10 cellular contexts compared by ENCODE assay signal in the genomic region with DNA sequence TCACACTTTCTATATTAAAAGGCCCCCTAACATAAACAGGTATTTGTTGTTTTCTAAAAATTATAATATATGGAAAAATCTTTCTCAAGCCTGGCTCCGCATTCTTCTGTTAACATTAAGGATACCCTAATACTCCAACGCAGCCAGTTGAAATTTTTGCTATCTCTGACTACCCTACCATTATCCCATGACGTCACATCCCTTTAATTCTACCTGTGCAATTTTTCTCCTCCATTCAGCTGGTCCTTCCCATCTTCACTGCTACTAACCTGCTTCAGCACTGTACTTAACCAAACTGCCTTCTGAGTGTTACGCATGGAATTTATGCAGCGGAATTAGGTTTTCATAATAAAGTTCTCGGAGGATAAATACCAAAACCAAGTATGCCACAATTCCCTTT. TPM values are rescaled to one million over a fixed set of nuclear protein-coding genes. Genes with fewer than 3 reads are reported as not detected.
A peak's percentile ranks its signal among the peaks of the same experiment; 100 is the strongest.
DNase-seq lines count a peak whose midpoint lies in the region; ATAC-seq and TF ChIP-seq lines count a peak whose summit lies in the region.
"Had no signal": no experiment of that assay in that cellular context is flagged by ENCODE, and none has a peak within 500 bp of the region (broad histone marks: within the 10 kb centered on the region; RNA-seq: fewer than 3 reads in every experiment).

No MANE protein-coding gene starts in this region.

- intact Hi-C loops in heart right ventricle (cut with DNase I) (loop anchor here in 3 of 10 donors (5.0 to 10.0 kb wide), 4 partner anchors 285 to 1085 kb away; a partner anchor contains a TSS), Right ventricle myocardium superior (cut with DNase I) (no loop called here)

- H3K27ac ChIP-seq in heart right ventricle: peak overlapping the region in 5 of 10 donors; percentile 89 to 94 (median 90)
- no peak overlapping the region for H3K27ac ChIP-seq in mesodermal cell (ENCODE audit: low read depth, low read length, severe bottlenecking)
- no peak overlapping the region for H3K27ac ChIP-seq in urinary bladder (ENCODE audit: low read depth)

- H3K4me3 ChIP-seq in heart right ventricle: peak overlapping the region; percentile 53 to 94 (median 74)
- H3K4me3 ChIP-seq in astrocyte of the cerebellum (ENCODE audit: low read depth, low read length): peak overlapping the region; percentile 72
- peak overlapping the region; percentile 90 for H3K4me3 ChIP-seq in mesodermal cell (ENCODE audit: extremely low read depth, insufficient read depth, low read length, poor library complexity, severe bottlenecking)
- peak overlapping the region; percentile 75 for H3K4me3 ChIP-seq in urinary bladder (ENCODE audit: low read depth, low read length)

- 81 to 84% methylated on average over 6 of the region's 6 CpGs for WGBS in heart right ventricle, 2 donors
- 93 to 96% methylated on average over 6 of the region's 6 CpGs for WGBS in mesodermal cell (ENCODE audit: insufficient coverage in 2 of 2), 2 experiments
- WGBS in urinary bladder: 80% methylated on average over 6 of the region's 6 CpGs

- H3K9me3 ChIP-seq in heart right ventricle (no peaks in the 10 kb centered on the region), mesodermal cell (ENCODE audit: control insufficient read depth, low read length) (no peaks in the 10 kb centered on the region)

- in situ Hi-C loops in astrocyte of the cerebellum (cut with HindIII; ENCODE audit: low sequenced_read_pairs): no loop called here

- H3K4me1 ChIP-seq in heart right ventricle (peaks cover 0 to 23% (median 11%) of the 10 kb centered on the region in 9 donors), mesodermal cell (ENCODE audit: control insufficient read depth, insufficient read depth, low read length, poor library complexity, severe bottlenecking) (no peaks in the 10 kb centered on the region), urinary bladder (ENCODE audit: insufficient read depth) (peaks cover 2% of the 10 kb centered on the region)

- TF ChIP-seq CTCF in heart right ventricle (IDR thresholded peaks at IDR 0.05) (no peak), astrocyte of the cerebellum (IDR thresholded peaks at IDR 0.05; ENCODE audit: low read depth, low read length, missing control alignments) (no peak)

- no peak for DNase-seq in heart right ventricle
- no peak for DNase-seq in Right ventricle myocardium superior
- no peak for DNase-seq in astrocyte of the cerebellum (ENCODE audit: low read depth)
- DNase-seq: EL, nucleus accumbens had no signal

- H3K36me3 ChIP-seq in heart right ventricle (peaks cover 0 to 22% (median 1%) of the 10 kb centered on the region in 9 donors), mesodermal cell (ENCODE audit: control insufficient read depth, insufficient read depth, low read length) (peaks cover 10% of the 10 kb centered on the region), urinary bladder (ENCODE audit: insufficient read depth) (no peaks in the 10 kb centered on the region)

- ATAC-seq in heart right ventricle (no peak), Right ventricle myocardium superior (ENCODE audit: poor library complexity) (no peak), GM21526 (IDR thresholded peaks at IDR 0.05; ENCODE audit: low FRiP score, unreplicated experiment) (no peak), GM21528 (IDR thresholded peaks at IDR 0.05; ENCODE audit: low FRiP score, unreplicated experiment) (no peak), HG02798 (IDR thresholded peaks at IDR 0.05; ENCODE audit: poor library complexity, unreplicated experiment) (no peak)

- H3K27me3 ChIP-seq in heart right ventricle: no peaks in the 10 kb centered on the region

RNA-seq across cellular contexts. Expression of a gene that starts 1.0 kb away (rescaled TPM):
- 10 to 100 TPM; 22.2 to 32.9 (median 30.4) TPM for total RNA-seq in heart right ventricle
- polyA plus RNA-seq in heart right ventricle: 100 to 1,000 TPM in 1 of 2 donors, 10 to 100 TPM in 1; 32.8 to 121 TPM
- 30.4 TPM for total RNA-seq in Right ventricle myocardium superior
- polyA plus RNA-seq in mesodermal cell (2013, experiment 1 of 2): 23.2 TPM
- 32.6 TPM for polyA plus RNA-seq in mesodermal cell (2013, experiment 2 of 2)
- 42.9 TPM for total RNA-seq in urinary bladder
- 22.8 TPM for polyA plus RNA-seq in urinary bladder

RNA-seq across cellular contexts. Expression of a gene that starts 19.4 kb away (rescaled TPM):
- 1 to 10 TPM; 3.3 to 6.0 (median 4.9) TPM for total RNA-seq in heart right ventricle
- polyA plus RNA-seq in heart right ventricle: 1 to 10 TPM in 1 of 2 donors, under 1 TPM in 1; 0.73 to 4.8 TPM
- 5.2 TPM for total RNA-seq in Right ventricle myocardium superior
- 17.4 TPM for polyA plus RNA-seq in mesodermal cell (2013, experiment 1 of 2)
- 16.0 TPM for polyA plus RNA-seq in mesodermal cell (2013, experiment 2 of 2)
- total RNA-seq in urinary bladder: 11.8 TPM
- 4.1 TPM for polyA plus RNA-seq in urinary bladder
